ENCODE assay signal across 8 cellular contexts in genomic region chr1:168224991-168225390, GRCh38. TPM values are rescaled to one million over a fixed set of nuclear protein-coding genes. Genes with fewer than 3 reads are reported as not detected.
DNase-seq lines count a peak whose midpoint lies in the region; TF ChIP-seq lines count a peak whose summit lies in the region.

No MANE protein-coding gene starts in this region.

- no peaks in the 10 kb centered on the region; the same call in 1 of the 2 replicates for H3F3A ChIP-seq in DOHH2 (ENCODE audit: control insufficient read depth, insufficient read depth)
- peaks cover 9% of the 10 kb centered on the region; the same call in 1 of the 2 replicates for H3F3A ChIP-seq in MM.1S (ENCODE audit: insufficient read depth, low read length)

- peaks cover 42% of the 10 kb centered on the region for H3K79me2 ChIP-seq in DOHH2 (ENCODE audit: control insufficient read depth, low read length)
- H3K79me2 ChIP-seq in MM.1S (ENCODE audit: low read length) = peaks cover 41% of the 10 kb centered on the region

- H3K4me1 ChIP-seq in DOHH2 (ENCODE audit: control insufficient read depth, low read length) (peaks cover 38% of the 10 kb centered on the region), MM.1S (ENCODE audit: low read length) (peaks cover 30% of the 10 kb centered on the region), neutrophil (ENCODE audit: control insufficient read depth in 1 of 2, insufficient read depth in 1 of 2, low read depth in 1 of 2, low read length in 1 of 2) (peaks cover 20 to 24% of the 10 kb centered on the region in 2 experiments), vagina (peaks cover 26% of the 10 kb centered on the region)
- peaks cover 5% of the 10 kb centered on the region for H3K4me1 ChIP-seq in effector memory CD4-positive, alpha-beta T cell (ENCODE audit: control insufficient read depth, insufficient read depth, low read length, poor library complexity, severe bottlenecking)

- no peak for TF ChIP-seq CTCF in DOHH2 (IDR thresholded peaks at IDR 0.05; ENCODE audit: low read depth, low read length, poor library complexity, severe bottlenecking)
- TF ChIP-seq CTCF in MM.1S (IDR thresholded peaks at IDR 0.05; ENCODE audit: low read length) = no peak
- no peak for TF ChIP-seq CTCF in neutrophil (IDR thresholded peaks at IDR 0.05)
- no peak for TF ChIP-seq CTCF in vagina (IDR thresholded peaks at IDR 0.05)

- H3K9me2 ChIP-seq in DOHH2 (replicated peaks; ENCODE audit: control insufficient read depth, low read length) (no peaks in the 10 kb centered on the region), MM.1S (replicated peaks; ENCODE audit: insufficient read depth, low read length) (no peaks in the 10 kb centered on the region)

- H3K4me2 ChIP-seq in DOHH2 (ENCODE audit: low read length) (peak overlapping the region; percentile 95), MM.1S (ENCODE audit: low read depth, low read length) (peak overlapping the region; percentile 85)

- DNase-seq in MM.1S (no peak), vagina (ENCODE audit: extremely low spot score in 2 of 2) (no peak), islet precursor cell (no peak), NCI-H524 treated with DMSO at 0.1 percent for 48 hours (lab: John Stamatoyannopoulos, UW) (no peak)
- DNase-seq in effector memory CD4-positive, alpha-beta T cell = no peak
- DNase-seq in stimulated activated naive CD4-positive, alpha-beta T cell (lab: John Stamatoyannopoulos, UW) = no peak

- peak overlapping the region; percentile 88 for H2AFZ ChIP-seq in MM.1S (ENCODE audit: low read length)

- TF ChIP-seq POLR2A in vagina (IDR thresholded peaks at IDR 0.05) = no peak

- H3K4me3 ChIP-seq in DOHH2 (ENCODE audit: low read length) (peak overlapping the region; percentile 94), MM.1S (ENCODE audit: low read length) (peak overlapping the region; percentile 88), neutrophil (ENCODE audit: low read depth in 1 of 2, low read length in 1 of 2) (peak overlapping the region; percentile 77 to 89), vagina (peak overlapping the region in 1 of 2 donors; percentile 82)
- peak overlapping the region; percentile 94 for H3K4me3 ChIP-seq in effector memory CD4-positive, alpha-beta T cell (ENCODE audit: insufficient read depth, low read depth, low read length, poor library complexity, severe bottlenecking)

- H3K36me3 ChIP-seq in DOHH2 (ENCODE audit: control insufficient read depth, low read length) (peaks cover 32% of the 10 kb centered on the region), MM.1S (replicated peaks; ENCODE audit: insufficient read depth, low read length) (no peaks in the 10 kb centered on the region), neutrophil (peaks cover 7% of the 10 kb centered on the region), vagina (no peaks in the 10 kb centered on the region)
- no peaks in the 10 kb centered on the region for H3K36me3 ChIP-seq in effector memory CD4-positive, alpha-beta T cell (ENCODE audit: control insufficient read depth, insufficient read depth, low read length)

- no peak overlapping the region; the same call in 1 of the 2 replicates for H3K9ac ChIP-seq in MM.1S (ENCODE audit: low read length)

- no peaks in the 10 kb centered on the region for H3K9me3 ChIP-seq in DOHH2 (ENCODE audit: control insufficient read depth, insufficient read depth, low read length)
- H3K9me3 ChIP-seq in MM.1S (replicated peaks; ENCODE audit: insufficient read depth, low read length) = no peaks in the 10 kb centered on the region
- H3K9me3 ChIP-seq in effector memory CD4-positive, alpha-beta T cell (ENCODE audit: control insufficient read depth, low read length) = no peaks in the 10 kb centered on the region
- no peaks in the 10 kb centered on the region for H3K9me3 ChIP-seq in neutrophil
- no peaks in the 10 kb centered on the region for H3K9me3 ChIP-seq in vagina

- peaks cover 19% of the 10 kb centered on the region; the same call in 1 of the 2 replicates for H4K20me1 ChIP-seq in DOHH2 (ENCODE audit: control insufficient read depth, insufficient read depth, low read depth, low read length)
- peaks cover 6% of the 10 kb centered on the region for H4K20me1 ChIP-seq in MM.1S (ENCODE audit: insufficient read depth, low read length)

- H3K27ac ChIP-seq in DOHH2 (ENCODE audit: low read depth, low read length) = no peak overlapping the region
- no peak overlapping the region for H3K27ac ChIP-seq in MM.1S (ENCODE audit: low read length)
- H3K27ac ChIP-seq in effector memory CD4-positive, alpha-beta T cell (ENCODE audit: insufficient read depth, low read length, poor library complexity, severe bottlenecking) = no peak overlapping the region
- H3K27ac ChIP-seq in neutrophil = no peak overlapping the region
- H3K27ac ChIP-seq in vagina = no peak overlapping the region

- intact Hi-C loops in vagina (cut with DNase I) = no loop called here

- H3K27me3 ChIP-seq in DOHH2 (ENCODE audit: control insufficient read depth, low read length) (no peaks in the 10 kb centered on the region), MM.1S (replicated peaks; ENCODE audit: insufficient read depth, low read length) (no peaks in the 10 kb centered on the region), neutrophil (no peaks in the 10 kb centered on the region), vagina (no peaks in the 10 kb centered on the region)
- H3K27me3 ChIP-seq in effector memory CD4-positive, alpha-beta T cell (replicated peaks; ENCODE audit: control insufficient read depth, insufficient read depth, low read length, poor library complexity, severe bottlenecking) = no peaks in the 10 kb centered on the region

RNA-seq across cellular contexts. Expression of gene SFT2D2, which starts 0.8 kb away (rescaled TPM):
- total RNA-seq in vagina = 35.1 TPM

RNA-seq across cellular contexts. Expression of gene TIPRL, which starts 46.2 kb away (rescaled TPM):
- 20.4 TPM for total RNA-seq in vagina

RNA-seq across cellular contexts. Expression of gene TBX19, which starts 55.7 kb away (rescaled TPM):
- total RNA-seq in vagina = 3.9 TPM
